In the genomic region with DNA sequence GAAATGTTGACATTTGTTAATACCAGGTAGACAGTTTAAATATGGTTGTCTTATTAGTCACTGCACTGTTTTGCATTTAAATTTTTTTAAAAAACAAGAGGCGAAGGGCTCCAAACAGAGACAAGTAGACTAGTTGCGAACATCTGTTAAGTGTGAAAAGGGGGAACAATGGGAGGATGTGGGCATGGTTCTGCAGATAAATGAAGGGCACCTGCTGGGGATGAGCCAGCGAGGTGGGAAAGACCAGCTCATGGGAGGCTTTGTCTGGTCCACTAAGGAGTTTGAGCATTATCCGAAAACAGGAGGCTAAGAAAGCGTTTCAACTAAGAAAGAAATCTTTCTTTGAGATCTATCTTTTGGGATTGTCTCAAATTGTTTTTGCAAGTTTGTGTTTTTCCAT, we compare ENCODE assay signal across 21 cellular contexts.
DNase-seq lines count a peak whose midpoint lies in the region; TF ChIP-seq lines count a peak whose summit lies in the region.
"Had no signal": no experiment of that assay in that cellular context is flagged by ENCODE, and none has a peak within 500 bp of the region (broad histone marks: within the 10 kb centered on the region; RNA-seq: fewer than 3 reads in every experiment).

No MANE protein-coding gene starts in this region.

- no peaks in the 10 kb centered on the region for H3K36me3 ChIP-seq in endodermal cell (ENCODE audit: control insufficient read depth, insufficient read depth, low read length)
- H3K36me3 ChIP-seq: BE2C; BLaER1 treated with 17β-estradiol and CSF1 and Interleukin-3, amounts not matched to agents 10 nM and 100 nM; HAP-1 had no signal

- H3K4me1 Mint-ChIP-seq in endodermal cell (peaks cover 5% of the 10 kb centered on the region), osteocyte (ENCODE audit: unreplicated experiment) (peaks cover 58% of the 10 kb centered on the region)
- H3K4me1 Mint-ChIP-seq: CD14-positive monocyte; CD8-positive, alpha-beta memory T cell had no signal

- no peak overlapping the region for H3K27ac ChIP-seq in endodermal cell (ENCODE audit: low read depth, low read length)
- no peak overlapping the region for H3K27ac ChIP-seq in coronary artery
- H3K27ac ChIP-seq: 22Rv1; BLaER1 treated with 17β-estradiol and CSF1 and Interleukin-3, amounts not matched to agents 10 nM and 100 nM had no signal

- 87 to 88% methylated on average over 5 of the region's 5 CpGs for WGBS in endodermal cell (ENCODE audit: insufficient coverage in 1 of 2, insufficient read length in 1 of 2), 2 experiments

- H3K27ac Mint-ChIP-seq in endodermal cell (peak overlapping the region; percentile 37), osteocyte (ENCODE audit: unreplicated experiment) (peak overlapping the region; percentile 51)
- H3K27ac Mint-ChIP-seq: CD4-positive, alpha-beta T cell; CD8-positive, alpha-beta memory T cell had no signal

- intact Hi-C loops in head of caudate nucleus (cut with DNase I), result no loop called here

- H3K27me3 ChIP-seq in endodermal cell (ENCODE audit: control insufficient read depth, insufficient read depth, low read length, poor library complexity, severe bottlenecking), result no peaks in the 10 kb centered on the region
- H3K27me3 ChIP-seq: BE2C; BLaER1 treated with 17β-estradiol and CSF1 and Interleukin-3, amounts not matched to agents 10 nM and 100 nM had no signal

- no peaks in the 10 kb centered on the region for H3K4me1 ChIP-seq in endodermal cell (ENCODE audit: control insufficient read depth, insufficient read depth, low read length)
- H3K4me1 ChIP-seq: BLaER1 treated with 17β-estradiol and CSF1 and Interleukin-3, amounts not matched to agents 10 nM and 100 nM had no signal

- H3K9me3 ChIP-seq in endodermal cell (ENCODE audit: control insufficient read depth, low read length), result no peaks in the 10 kb centered on the region
- H3K9me3 ChIP-seq: BE2C; BLaER1 treated with 17β-estradiol and CSF1 and Interleukin-3, amounts not matched to agents 10 nM and 100 nM; HAP-1 had no signal

- no peak overlapping the region for H3K4me3 Mint-ChIP-seq in endodermal cell
- H3K4me3 Mint-ChIP-seq in osteocyte (ENCODE audit: unreplicated experiment), result no peak overlapping the region
- H3K4me3 Mint-ChIP-seq: CD14-positive monocyte; CD4-positive, alpha-beta T cell; CD8-positive, alpha-beta memory T cell had no signal

- TF ChIP-seq CTCF in endodermal cell (conservative IDR thresholded peaks at IDR 0.05), result no peak
- no peak for TF ChIP-seq CTCF in osteocyte (IDR thresholded peaks at IDR 0.05)
- no peak for TF ChIP-seq CTCF in coronary artery (IDR thresholded peaks at IDR 0.05)

- H3K9me3 Mint-ChIP-seq in endodermal cell, result no peaks in the 10 kb centered on the region
- H3K9me3 Mint-ChIP-seq in osteocyte (ENCODE audit: unreplicated experiment), result peaks cover 15% of the 10 kb centered on the region
- H3K9me3 Mint-ChIP-seq: CD4-positive, alpha-beta T cell had no signal

- no peaks in the 10 kb centered on the region for H3K27me3 Mint-ChIP-seq in endodermal cell (ENCODE audit: insufficient read depth)
- H3K27me3 Mint-ChIP-seq in osteocyte (ENCODE audit: unreplicated experiment), result no peaks in the 10 kb centered on the region
- H3K27me3 Mint-ChIP-seq: CD4-positive, alpha-beta T cell had no signal

- peak; percentile 17 for DNase-seq in NCI-H2171 treated with DMSO at 0.1 percent for 48 hours (lab: John Stamatoyannopoulos, UW)
- no peak for DNase-seq in NCI-H2171 (lab: John Stamatoyannopoulos, UW)
- peak; percentile 52 for DNase-seq in endodermal cell
- no peak for DNase-seq in osteocyte (ENCODE audit: extremely low spot score, unreplicated experiment)
- DNase-seq in head of caudate nucleus, result no peak
- no peak for DNase-seq in coronary artery (ENCODE audit: low spot score)
- DNase-seq: ACHN; AML-193; BE2C; CD4-positive, alpha-beta T cell; CD8-positive, alpha-beta memory T cell; DMS 273 treated with DMSO at 0.1 percent for 48 hours; DMS79; EL; GDM1; GOT3 had no signal

- H3K36me3 Mint-ChIP-seq in endodermal cell (ENCODE audit: low read depth), result no peaks in the 10 kb centered on the region
- peaks cover 67% of the 10 kb centered on the region for H3K36me3 Mint-ChIP-seq in osteocyte (ENCODE audit: unreplicated experiment)
- H3K36me3 Mint-ChIP-seq: CD14-positive monocyte; CD8-positive, alpha-beta memory T cell had no signal

- no peak overlapping the region for H3K4me3 ChIP-seq in endodermal cell (ENCODE audit: low read length)
- H3K4me3 ChIP-seq in coronary artery, result no peak overlapping the region
- H3K4me3 ChIP-seq: BLaER1 treated with 17β-estradiol and CSF1 and Interleukin-3, amounts not matched to agents 10 nM and 100 nM; GM12878; HAP-1 had no signal

- no peak overlapping the region for H3K9ac ChIP-seq in endodermal cell (ENCODE audit: extremely low read depth, low read length, poor library complexity, severe bottlenecking)
- H3K9ac ChIP-seq: BLaER1 treated with 17β-estradiol and CSF1 and Interleukin-3, amounts not matched to agents 10 nM and 100 nM had no signal

Comparison
In these comparisons a context has a peak if more than half of its experiments do, and no peak if none do; other contexts are left out.
1. DNase-seq: peak in NCI-H2171 treated with DMSO at 0.1 percent for 48 hours (single experiment) and endodermal cell (single experiment); none in NCI-H2171 (single experiment), osteocyte (single experiment), head of caudate nucleus (0 of 42) and coronary artery (single experiment).